In the genomic region with DNA sequence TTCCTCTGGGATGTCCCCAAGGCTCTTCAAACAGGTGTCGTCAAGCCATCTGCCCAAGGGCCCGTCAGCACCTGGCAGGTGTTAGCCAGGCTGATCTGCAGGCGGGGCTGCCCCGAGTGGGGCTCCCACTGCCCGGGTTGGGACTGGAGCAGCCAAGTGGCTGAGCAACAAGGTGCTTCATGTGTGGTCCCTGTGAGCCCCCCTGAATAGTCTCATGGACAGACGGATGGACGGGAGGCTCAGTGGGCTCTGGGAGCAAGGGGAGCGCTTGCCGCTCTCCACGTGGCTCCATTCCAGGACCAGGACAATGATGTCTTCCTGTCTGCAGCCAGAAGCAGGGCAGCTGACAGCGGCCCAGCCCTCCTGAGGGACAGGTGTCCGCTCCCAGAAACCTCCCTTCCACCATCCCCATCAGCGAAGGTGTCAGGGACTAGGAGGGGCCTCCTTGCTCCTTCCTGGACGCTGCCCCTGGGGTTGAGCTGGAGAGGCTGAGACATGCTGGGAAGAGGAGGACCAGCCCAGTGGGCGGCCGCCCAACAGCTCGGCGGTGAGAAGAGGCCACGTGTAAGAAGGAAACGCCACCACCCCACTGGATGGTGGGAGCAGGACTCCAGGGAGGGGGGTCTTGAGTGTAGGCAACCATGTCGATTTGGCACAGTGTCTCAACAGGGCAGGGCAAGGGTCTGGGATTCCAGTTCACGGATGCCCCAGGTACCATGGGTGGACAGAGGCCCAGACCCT, we compare ENCODE assay signal across 39 cellular contexts. TPM values are rescaled to one million over a fixed set of nuclear protein-coding genes. Genes with fewer than 3 reads are reported as not detected.
"Had no signal": no experiment of that assay in that cellular context is flagged by ENCODE, and none has a peak within 500 bp of the region (broad histone marks: within the 10 kb centered on the region; RNA-seq: fewer than 3 reads in every experiment).

No MANE protein-coding gene starts in this region.

- FAIRE-seq: bronchial epithelial cell had no signal

- H3K27me3 Mint-ChIP-seq: activated B cell treated with CpG ODN at 0.5 μM for 24 hours; activated CD4-positive, alpha-beta memory T cell treated with anti-CD3 and anti-CD28 coated beads for 36 hours; activated naive CD8-positive, alpha-beta T cell; activated naive CD8-positive, alpha-beta T cell treated with anti-CD3 and anti-CD28 coated beads, Interleukin-2, amount 50 U/mL, for 24 hours; brain had no signal

- H3K36me3 Mint-ChIP-seq: activated naive CD8-positive, alpha-beta T cell; brain had no signal

- H3K4me3 ChIP-seq: Peyer's patch had no signal

- H3K4me3 Mint-ChIP-seq: activated B cell treated with CpG ODN at 0.5 μM for 24 hours; activated CD4-positive, alpha-beta memory T cell treated with anti-CD3 and anti-CD28 coated beads for 36 hours; activated naive CD8-positive, alpha-beta T cell; activated naive CD8-positive, alpha-beta T cell treated with anti-CD3 and anti-CD28 coated beads, Interleukin-2, amount 50 U/mL, for 24 hours; activated T-cell treated with anti-CD3 and anti-CD28 coated beads, Interleukin-2, amount 50 U/mL, for 4 hours; brain had no signal

- ATAC-seq: activated naive CD8-positive, alpha-beta T cell treated with anti-CD3 and anti-CD28 coated beads, Interleukin-2, amount 50 U/mL, for 24 hours; activated T-cell treated with anti-CD3 and anti-CD28 coated beads, Interleukin-2, amount 50 U/mL, for 4 hours; PC-3 had no signal

- DNase-seq: activated B cell treated with CpG ODN at 0.5 μM for 24 hours; activated CD4-positive, alpha-beta memory T cell treated with anti-CD3 and anti-CD28 coated beads for 36 hours; activated CD4-positive, alpha-beta T cell treated with anti-CD3 and anti-CD28 coated beads for 4 hours; activated CD4-positive, alpha-beta T cell treated with anti-CD3 and anti-CD28 coated beads, Interleukin-2, amount 50 U/mL, for 1 hour; activated CD4-positive, CD25-positive, alpha-beta regulatory T cell treated with anti-CD3 and anti-CD28 coated beads, Interleukin-2, amount 50 U/mL, for 72 hours; activated CD8-positive, alpha-beta memory T cell treated with anti-CD3 and anti-CD28 coated beads, Interleukin-2, amount 50 U/mL, for 4 hours; activated gamma-delta T cell; activated naive CD4-positive, alpha-beta T cell treated with Interleukin-2 at 50 U/mL for 16 hours; activated naive CD8-positive, alpha-beta T cell treated with anti-CD3 and anti-CD28 coated beads, Interleukin-2, amount 50 U/mL, for 24 hours; activated T-cell treated with anti-CD3 and anti-CD28 coated beads for 4 hours; activated T-cell treated with anti-CD3 and anti-CD28 coated beads, Interleukin-2, amount 50 U/mL, for 4 hours; anterior cingulate cortex; caudate nucleus; cerebellar nuclear complex; Karpas-422; KBM-7; NCI-H1105; NCI-H1417 treated with DMSO at 0.1 percent for 48 hours; NCI-H187 treated with DMSO at 0.1 percent for 48 hours; NCI-H2081; NCI-H2171 treated with DMSO at 0.1 percent for 48 hours; NCI-H2227 treated with DMSO at 0.1 percent for 48 hours; NCI-H446; NCI-H510A treated with DMSO at 0.1 percent for 48 hours; NCI-H69; NCI-H82; NK-92 treated with Interleukin-12 subunit alpha and Interleukin-12 subunit beta, amount 100 ng/mL, for 24 hours; PC-3; Peyer's patch; RPMI8226; SW 1271; T-helper 1 cell; T-helper 2 cell; T-helper 9 cell had no signal

- H3K4me1 Mint-ChIP-seq: brain had no signal

- H3K27ac Mint-ChIP-seq: activated B cell treated with CpG ODN at 0.5 μM for 24 hours; activated CD4-positive, alpha-beta memory T cell treated with anti-CD3 and anti-CD28 coated beads for 36 hours; activated naive CD8-positive, alpha-beta T cell; activated naive CD8-positive, alpha-beta T cell treated with anti-CD3 and anti-CD28 coated beads, Interleukin-2, amount 50 U/mL, for 24 hours had no signal

- H3K9me3 Mint-ChIP-seq: activated B cell treated with CpG ODN at 0.5 μM for 24 hours; activated CD4-positive, alpha-beta memory T cell treated with anti-CD3 and anti-CD28 coated beads for 36 hours; activated naive CD8-positive, alpha-beta T cell treated with anti-CD3 and anti-CD28 coated beads, Interleukin-2, amount 50 U/mL, for 24 hours; activated T-cell treated with anti-CD3 and anti-CD28 coated beads, Interleukin-2, amount 50 U/mL, for 4 hours; brain had no signal

- H3K36me3 ChIP-seq: Peyer's patch had no signal

- H3K27ac ChIP-seq: Peyer's patch, VCaP had no signal

- H3K27me3 ChIP-seq: Peyer's patch had no signal

- H3K9me3 ChIP-seq: Peyer's patch had no signal

RNA-seq across cellular contexts. Expression of a gene that starts 9.6 kb away (rescaled TPM):
- total RNA-seq: bronchial epithelial cell, MCF 10A had no signal

RNA-seq across cellular contexts. Expression of a gene that starts 25.8 kb away (rescaled TPM):
- total RNA-seq: PC-3 had no signal
